Comparison of ENCODE assay signal across 13 cellular contexts in the genomic region with DNA sequence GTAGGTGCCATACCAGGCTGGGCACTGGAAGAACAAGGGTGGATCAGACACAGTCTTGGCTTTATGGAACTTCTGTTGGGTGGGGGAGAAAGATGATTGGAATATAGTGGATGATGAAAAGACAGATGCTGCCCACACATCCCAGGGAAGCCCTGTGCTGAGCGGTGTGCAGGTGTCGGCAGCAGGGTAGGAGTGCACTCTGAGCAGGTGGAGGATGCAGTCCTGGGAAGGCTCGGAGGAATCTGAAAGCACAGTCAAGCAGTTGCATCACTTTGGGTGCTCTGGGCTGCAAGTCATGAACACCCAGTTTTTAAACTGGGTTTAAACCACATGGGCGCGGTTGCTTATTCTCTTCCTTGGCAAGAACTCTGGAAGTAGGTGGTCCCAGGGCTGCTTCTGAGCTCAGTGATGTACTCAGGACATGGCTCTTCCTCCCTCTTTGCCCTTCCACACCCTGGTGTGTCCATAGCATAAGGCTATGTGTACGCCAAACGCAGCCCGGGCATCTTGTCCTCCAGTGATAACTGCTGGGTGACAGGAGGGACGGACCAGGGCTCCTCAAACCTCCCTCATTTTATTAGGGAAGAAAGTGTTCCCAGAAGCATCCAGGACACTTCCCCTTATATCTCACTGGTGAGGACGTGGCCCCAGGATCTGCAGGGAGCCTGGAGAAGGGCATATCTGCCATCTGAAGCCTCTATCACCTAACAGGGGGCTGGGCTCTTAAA.
A peak's percentile ranks its signal among the peaks of the same experiment; 100 is the strongest.
DNase-seq lines count a peak whose midpoint lies in the region; ATAC-seq and TF ChIP-seq lines count a peak whose summit lies in the region.
"Had no signal": no experiment of that assay in that cellular context is flagged by ENCODE, and none has a peak within 500 bp of the region (broad histone marks: within the 10 kb centered on the region; RNA-seq: fewer than 3 reads in every experiment).

No MANE protein-coding gene starts in this region.

- no peak overlapping the region for H3K4me3 Mint-ChIP-seq in activated naive CD4-positive, alpha-beta T cell treated with anti-CD3 and anti-CD28 coated beads, Interleukin-2, amount 10 ng/mL, durations not matched to agents 7 days and 5 days
- H3K4me3 Mint-ChIP-seq in T-helper 17 cell (peak overlapping the region; percentile 87), WTC11 (no peak overlapping the region)
- H3K4me3 Mint-ChIP-seq in stimulated activated naive B cell treated with anti-CD40 and anti-IgM and Interleukin-4, amounts not matched to agents 10 μg/mL and 1 μg/mL and 100 μg/mL, for 72 hours, result peak overlapping the region; percentile 42 to 71

- TF ChIP-seq POLR2A in uterus (IDR thresholded peaks at IDR 0.05), result no peak

- peak overlapping the region; percentile 75 for H3K27ac Mint-ChIP-seq in activated naive CD4-positive, alpha-beta T cell treated with anti-CD3 and anti-CD28 coated beads, Interleukin-2, amount 10 ng/mL, durations not matched to agents 7 days and 5 days
- H3K27ac Mint-ChIP-seq in T-helper 17 cell (no peak overlapping the region), WTC11 (no peak overlapping the region)
- H3K27ac Mint-ChIP-seq in stimulated activated naive B cell treated with anti-CD40 and anti-IgM and Interleukin-4, amounts not matched to agents 10 μg/mL and 1 μg/mL and 100 μg/mL, for 72 hours, result peak overlapping the region; percentile 83

- H3K27me3 Mint-ChIP-seq in activated naive CD4-positive, alpha-beta T cell treated with anti-CD3 and anti-CD28 coated beads, Interleukin-2, amount 10 ng/mL, durations not matched to agents 7 days and 5 days, result peaks cover 98% of the 10 kb centered on the region
- H3K27me3 Mint-ChIP-seq in T-helper 17 cell (peaks cover 90% of the 10 kb centered on the region), WTC11 (ENCODE audit: low read depth) (no peaks in the 10 kb centered on the region)
- peaks cover 6 to 30% of the 10 kb centered on the region in 2 donors for H3K27me3 Mint-ChIP-seq in stimulated activated naive B cell treated with anti-CD40 and anti-IgM and Interleukin-4, amounts not matched to agents 10 μg/mL and 1 μg/mL and 100 μg/mL, for 72 hours

- H3K36me3 ChIP-seq in uterus, result no peaks in the 10 kb centered on the region
- H3K36me3 ChIP-seq: neural progenitor cell had no signal

- peaks cover 63% of the 10 kb centered on the region for H3K4me1 Mint-ChIP-seq in activated naive CD4-positive, alpha-beta T cell treated with anti-CD3 and anti-CD28 coated beads, Interleukin-2, amount 10 ng/mL, durations not matched to agents 7 days and 5 days
- H3K4me1 Mint-ChIP-seq in T-helper 17 cell (peaks cover 48% of the 10 kb centered on the region), WTC11 (peaks cover 20% of the 10 kb centered on the region)
- peaks cover 62 to 81% of the 10 kb centered on the region in 2 donors for H3K4me1 Mint-ChIP-seq in stimulated activated naive B cell treated with anti-CD40 and anti-IgM and Interleukin-4, amounts not matched to agents 10 μg/mL and 1 μg/mL and 100 μg/mL, for 72 hours

- H3K27me3 ChIP-seq in uterus, result no peaks in the 10 kb centered on the region
- H3K27me3 ChIP-seq: neural progenitor cell had no signal

- ATAC-seq in T-helper 17 cell (no peak), WTC11 (no peak)
- ATAC-seq in stimulated activated naive B cell treated with anti-CD40 and anti-IgM and Interleukin-4, amounts not matched to agents 10 μg/mL and 1 μg/mL and 100 μg/mL, for 72 hours (replicated peaks), result no peak

- TF ChIP-seq CTCF in WTC11 (IDR thresholded peaks at IDR 0.05) (no peak), uterus (IDR thresholded peaks at IDR 0.05) (no peak)

- no peak overlapping the region for H3K27ac ChIP-seq in uterus
- H3K27ac ChIP-seq: neural progenitor cell had no signal

- H3K4me3 ChIP-seq in uterus, result no peak overlapping the region
- H3K4me3 ChIP-seq: neural progenitor cell, skin epidermis had no signal

- H3K36me3 Mint-ChIP-seq in activated naive CD4-positive, alpha-beta T cell treated with anti-CD3 and anti-CD28 coated beads, Interleukin-2, amount 10 ng/mL, durations not matched to agents 7 days and 5 days, result no peaks in the 10 kb centered on the region
- no peaks in the 10 kb centered on the region for H3K36me3 Mint-ChIP-seq in T-helper 17 cell (ENCODE audit: low read depth)
- peaks cover 3 to 6% of the 10 kb centered on the region in 2 donors for H3K36me3 Mint-ChIP-seq in stimulated activated naive B cell treated with anti-CD40 and anti-IgM and Interleukin-4, amounts not matched to agents 10 μg/mL and 1 μg/mL and 100 μg/mL, for 72 hours
- no peaks in the 10 kb centered on the region for H3K36me3 Mint-ChIP-seq in WTC11

- no peak for DNase-seq in activated naive CD4-positive, alpha-beta T cell treated with anti-CD3 and anti-CD28 coated beads, Interleukin-2, amount 10 ng/mL, durations not matched to agents 7 days and 5 days
- no peak for DNase-seq in activated naive CD4-positive, alpha-beta T cell (lab: John Stamatoyannopoulos, UW)
- DNase-seq in T-helper 17 cell (no peak), head of caudate nucleus (peak in 38 of 42 donors; percentile 30 to 91 (median 62)), WTC11 (ENCODE audit: low spot score) (no peak), uterus (no peak), dermis blood vessel endothelial cell (no peak)
- DNase-seq in stimulated activated naive B cell treated with anti-CD40 and anti-IgM and Interleukin-4, amounts not matched to agents 10 μg/mL and 1 μg/mL and 100 μg/mL, for 72 hours, result no peak
- DNase-seq: DMS79, NCI-H1105, NCI-H345 had no signal

- CTCF ChIA-PET in activated naive CD4-positive, alpha-beta T cell treated with anti-CD3 and anti-CD28 coated beads, Interleukin-2, amount 10 ng/mL, durations not matched to agents 7 days and 5 days (lab: Charles Lee), result interaction anchor here (2.0 kb wide), 1 partner anchor 84 kb away, joined by 5 read pairs; the partner anchor contains the start of gene SH3RF3
- CTCF ChIA-PET in WTC11 (lab: Charles Lee), result no interaction called here

- POLR2A ChIA-PET in WTC11 (lab: Charles Lee), result no interaction called here

- intact Hi-C loops in head of caudate nucleus (cut with DNase I) (no loop called here), uterus (cut with DNase I; ENCODE audit: low total_unique reads) (no loop called here)

- peaks cover 2% of the 10 kb centered on the region for H3K9me3 Mint-ChIP-seq in activated naive CD4-positive, alpha-beta T cell treated with anti-CD3 and anti-CD28 coated beads, Interleukin-2, amount 10 ng/mL, durations not matched to agents 7 days and 5 days
- H3K9me3 Mint-ChIP-seq in stimulated activated naive B cell treated with anti-CD40 and anti-IgM and Interleukin-4, amounts not matched to agents 10 μg/mL and 1 μg/mL and 100 μg/mL, for 72 hours, result no peaks in the 10 kb centered on the region
- H3K9me3 Mint-ChIP-seq in WTC11, result no peaks in the 10 kb centered on the region

- H3K4me1 ChIP-seq in uterus, result peaks cover 8 to 19% of the 10 kb centered on the region in 2 donors
- H3K4me1 ChIP-seq: neural progenitor cell had no signal

- no peaks in the 10 kb centered on the region for H3K9me3 ChIP-seq in T-helper 17 cell (ENCODE audit: control insufficient read depth, low read length, poor library complexity, severe bottlenecking)
- no peaks in the 10 kb centered on the region for H3K9me3 ChIP-seq in uterus

TF ChIP-seq in WTC11, 78 proteins besides CTCF, POLR2A, EP300 and RAD21 (continues in another document):
- TF ChIP-seq ATF1 (CRISPR knock-in tag; IDR thresholded peaks at IDR 0.05) (no peak), ESRRA (CRISPR knock-in tag; IDR thresholded peaks at IDR 0.05; ENCODE audit: borderline replicate concordance) (no peak), ZNF532 (CRISPR knock-in tag; IDR thresholded peaks at IDR 0.05; ENCODE audit: borderline replicate concordance) (no peak)
- TF ChIP-seq, protein P1, sequence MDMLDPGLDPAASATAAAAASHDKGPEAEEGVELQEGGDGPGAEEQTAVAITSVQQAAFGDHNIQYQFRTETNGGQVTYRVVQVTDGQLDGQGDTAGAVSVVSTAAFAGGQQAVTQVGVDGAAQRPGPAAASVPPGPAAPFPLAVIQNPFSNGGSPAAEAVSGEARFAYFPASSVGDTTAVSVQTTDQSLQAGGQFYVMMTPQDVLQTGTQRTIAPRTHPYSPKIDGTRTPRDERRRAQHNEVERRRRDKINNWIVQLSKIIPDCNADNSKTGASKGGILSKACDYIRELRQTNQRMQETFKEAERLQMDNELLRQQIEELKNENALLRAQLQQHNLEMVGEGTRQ (CRISPR knock-in tag; IDR thresholded peaks at IDR 0.05), result no peak

Comparison
In these comparisons a context has a peak if more than half of its experiments do, and no peak if none do; other contexts are left out.
1. DNase-seq: peak in head of caudate nucleus (38 of 42); none in activated naive CD4-positive, alpha-beta T cell treated with anti-CD3 and anti-CD28 coated beads, Interleukin-2, amount 10 ng/mL, durations not matched to agents 7 days and 5 days (single experiment), activated naive CD4-positive, alpha-beta T cell (0 of 4), T-helper 17 cell (0 of 3), stimulated activated naive B cell treated with anti-CD40 and anti-IgM and Interleukin-4, amounts not matched to agents 10 μg/mL and 1 μg/mL and 100 μg/mL, for 72 hours (single experiment), WTC11 (single experiment), uterus (0 of 2) and dermis blood vessel endothelial cell (single experiment).
2. H3K27ac Mint-ChIP-seq: peak in activated naive CD4-positive, alpha-beta T cell treated with anti-CD3 and anti-CD28 coated beads, Interleukin-2, amount 10 ng/mL, durations not matched to agents 7 days and 5 days (single experiment) and stimulated activated naive B cell treated with anti-CD40 and anti-IgM and Interleukin-4, amounts not matched to agents 10 μg/mL and 1 μg/mL and 100 μg/mL, for 72 hours (single experiment); none in T-helper 17 cell (single experiment) and WTC11 (single experiment).
3. H3K4me3 Mint-ChIP-seq: peak in T-helper 17 cell (single experiment) and stimulated activated naive B cell treated with anti-CD40 and anti-IgM and Interleukin-4, amounts not matched to agents 10 μg/mL and 1 μg/mL and 100 μg/mL, for 72 hours (2 of 2); none in activated naive CD4-positive, alpha-beta T cell treated with anti-CD3 and anti-CD28 coated beads, Interleukin-2, amount 10 ng/mL, durations not matched to agents 7 days and 5 days (single experiment) and WTC11 (single experiment).